13 cellular contexts compared by ENCODE assay signal in the genomic region with DNA sequence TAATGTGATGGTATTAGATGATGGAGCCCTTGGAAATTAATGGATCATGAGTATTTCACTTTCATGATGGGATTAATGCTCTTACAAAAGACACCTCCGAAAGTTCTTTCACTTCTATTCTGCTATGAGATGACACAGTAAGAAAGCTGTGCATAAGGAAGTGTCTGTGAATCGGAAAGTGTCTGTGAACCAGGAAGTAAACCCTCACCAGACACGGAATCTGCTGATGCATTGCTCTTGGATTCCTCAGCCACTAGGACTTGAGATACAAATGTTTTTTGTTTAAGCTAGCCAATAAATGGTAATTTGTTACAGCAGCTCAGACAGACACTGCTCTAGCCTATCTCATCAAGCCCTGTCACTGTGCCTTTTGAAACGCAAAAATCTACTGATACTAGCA.
"Had no signal": no experiment of that assay in that cellular context is flagged by ENCODE, and none has a peak within 500 bp of the region (broad histone marks: within the 10 kb centered on the region; RNA-seq: fewer than 3 reads in every experiment).

No MANE protein-coding gene starts in this region.

- FAIRE-seq: islet of Langerhans had no signal

- H3K4me1 ChIP-seq: ascending aorta, breast epithelium, gastrocnemius medialis, heart right ventricle, right lobe of liver had no signal

- H3K36me3 ChIP-seq: ascending aorta, breast epithelium, gastrocnemius medialis, heart right ventricle, right lobe of liver had no signal

- H3K9me3 ChIP-seq: ascending aorta, breast epithelium, gastrocnemius medialis, right lobe of liver had no signal

- H3K4me3 ChIP-seq: ascending aorta, breast epithelium, gastrocnemius medialis, heart right ventricle, lung, right lobe of liver had no signal

- DNase-seq: activated CD4-positive, CD25-positive, alpha-beta regulatory T cell treated with anti-CD3 and anti-CD28 coated beads, Interleukin-2, amount 50 U/mL, for 72 hours; activated naive CD4-positive, alpha-beta T cell treated with anti-CD3 and anti-CD28 coated beads for 36 hours; activated naive CD8-positive, alpha-beta T cell treated with anti-CD3 and anti-CD28 coated beads, Interleukin-2, amount 50 U/mL, for 24 hours; cerebellar nuclear complex; effector memory CD4-positive, alpha-beta T cell; gastrocnemius medialis; heart right ventricle; right lobe of liver; stimulated activated naive CD8-positive, alpha-beta T cell treated with anti-CD3 and anti-CD28 coated beads, Interleukin-15, Interleukin-2, amounts not matched to agents 100 U/mL and 50 U/mL, for 24 hours had no signal

- H3K27me3 ChIP-seq: ascending aorta, breast epithelium, gastrocnemius medialis, heart right ventricle, right lobe of liver had no signal

- H3K27ac ChIP-seq: ascending aorta, breast epithelium, gastrocnemius medialis, heart right ventricle, right lobe of liver had no signal

- ATAC-seq: activated naive CD8-positive, alpha-beta T cell treated with anti-CD3 and anti-CD28 coated beads, Interleukin-2, amount 50 U/mL, for 24 hours; gastrocnemius medialis; heart right ventricle; right lobe of liver; stimulated activated naive CD8-positive, alpha-beta T cell treated with anti-CD3 and anti-CD28 coated beads, Interleukin-15, Interleukin-2, amounts not matched to agents 100 U/mL and 50 U/mL, for 24 hours had no signal
